Comparison of ENCODE assay signal across 12 cellular contexts in genomic region chr10:58993480-58994221, GRCh38.
DNase-seq lines count a peak whose midpoint lies in the region; ATAC-seq and TF ChIP-seq lines count a peak whose summit lies in the region.
"Had no signal": no experiment of that assay in that cellular context is flagged by ENCODE, and none has a peak within 500 bp of the region (broad histone marks: within the 10 kb centered on the region; RNA-seq: fewer than 3 reads in every experiment).

No MANE protein-coding gene starts in this region.

- H3K9me3 Mint-ChIP-seq in activated CD8-positive, alpha-beta memory T cell treated with anti-CD3 and anti-CD28 coated beads, Interleukin-2, amount 10 ng/mL, durations not matched to agents 7 days and 5 days (ENCODE audit: low read depth) = no peaks in the 10 kb centered on the region

- no peak overlapping the region for H3K27ac Mint-ChIP-seq in activated CD8-positive, alpha-beta memory T cell treated with anti-CD3 and anti-CD28 coated beads, Interleukin-2, amount 10 ng/mL, durations not matched to agents 7 days and 5 days
- no peak overlapping the region for H3K27ac Mint-ChIP-seq in T-helper 17 cell
- H3K27ac Mint-ChIP-seq: CD4-positive, CD25-positive, alpha-beta regulatory T cell had no signal

- no peaks in the 10 kb centered on the region for H3K4me1 Mint-ChIP-seq in activated CD8-positive, alpha-beta memory T cell treated with anti-CD3 and anti-CD28 coated beads, Interleukin-2, amount 10 ng/mL, durations not matched to agents 7 days and 5 days
- H3K4me1 Mint-ChIP-seq in T-helper 17 cell = no peaks in the 10 kb centered on the region
- H3K4me1 Mint-ChIP-seq: CD4-positive, CD25-positive, alpha-beta regulatory T cell had no signal

- in situ Hi-C loops in GM13977 (cut with MboI; ENCODE audit: low pct_unique_long_range_greater_than_20kb, low sequenced_read_pairs, unreplicated experiment) = no loop called here

- DNase-seq in GM13977 (ENCODE audit: low spot score) (peak; percentile 28), medulla oblongata (ENCODE audit: extremely low spot score) (peak; percentile 90), T1000 (lab: John Stamatoyannopoulos, UW) (no peak), T-helper 17 cell (no peak), cardiac septum (ENCODE audit: low spot score) (no peak)
- no peak for DNase-seq in activated CD8-positive, alpha-beta memory T cell treated with anti-CD3 and anti-CD28 coated beads, Interleukin-2, amount 10 ng/mL, durations not matched to agents 7 days and 5 days
- DNase-seq: activated gamma-delta T cell treated with Interleukin-2 at 50 U/mL for 16 hours; CD4-positive, CD25-positive, alpha-beta regulatory T cell; NCI-H1092 treated with DMSO at 0.1 percent for 48 hours had no signal

- ATAC-seq in GM21515 (IDR thresholded peaks at IDR 0.05; ENCODE audit: unreplicated experiment) (peak; percentile 85), HG03442 (IDR thresholded peaks at IDR 0.05; ENCODE audit: unreplicated experiment) (peak; percentile 64), T-helper 17 cell (no peak)
- no peak for ATAC-seq in activated CD8-positive, alpha-beta memory T cell treated with anti-CD3 and anti-CD28 coated beads, Interleukin-2, amount 10 ng/mL, durations not matched to agents 7 days and 5 days

- H3K27me3 Mint-ChIP-seq in activated CD8-positive, alpha-beta memory T cell treated with anti-CD3 and anti-CD28 coated beads, Interleukin-2, amount 10 ng/mL, durations not matched to agents 7 days and 5 days = no peaks in the 10 kb centered on the region
- H3K27me3 Mint-ChIP-seq in T-helper 17 cell = peaks cover 11% of the 10 kb centered on the region
- H3K27me3 Mint-ChIP-seq: CD4-positive, CD25-positive, alpha-beta regulatory T cell had no signal

- H3K36me3 Mint-ChIP-seq in activated CD8-positive, alpha-beta memory T cell treated with anti-CD3 and anti-CD28 coated beads, Interleukin-2, amount 10 ng/mL, durations not matched to agents 7 days and 5 days = no peaks in the 10 kb centered on the region
- no peaks in the 10 kb centered on the region for H3K36me3 Mint-ChIP-seq in T-helper 17 cell (ENCODE audit: low read depth)
- H3K36me3 Mint-ChIP-seq: CD4-positive, CD25-positive, alpha-beta regulatory T cell had no signal

- H3K4me3 Mint-ChIP-seq in activated CD8-positive, alpha-beta memory T cell treated with anti-CD3 and anti-CD28 coated beads, Interleukin-2, amount 10 ng/mL, durations not matched to agents 7 days and 5 days = no peak overlapping the region
- no peak overlapping the region for H3K4me3 Mint-ChIP-seq in T-helper 17 cell
- H3K4me3 Mint-ChIP-seq: CD4-positive, CD25-positive, alpha-beta regulatory T cell had no signal

- intact Hi-C loops in cardiac septum (cut with DNase I) = no loop called here

- CTCF ChIA-PET in activated CD8-positive, alpha-beta memory T cell treated with anti-CD3 and anti-CD28 coated beads, Interleukin-2, amount 10 ng/mL, durations not matched to agents 7 days and 5 days (lab: Charles Lee) = interaction anchor here (0.9 kb wide), 1 partner anchor 23 kb away, joined by 3 read pairs; no protein-coding TSS in a partner anchor

- TF ChIP-seq CTCF in GM13977 (IDR thresholded peaks at IDR 0.05; ENCODE audit: extremely low read depth, insufficient read depth, missing control alignments) = no peak

- H3K9me3 ChIP-seq in T-helper 17 cell (ENCODE audit: control insufficient read depth, low read length, poor library complexity, severe bottlenecking) = no peaks in the 10 kb centered on the region
- H3K9me3 ChIP-seq: thoracic aorta had no signal

Comparison
In these comparisons a context has a peak if more than half of its experiments do, and no peak if none do; other contexts are left out.
1. DNase-seq: peak in GM13977 (single experiment) and medulla oblongata (single experiment); none in activated CD8-positive, alpha-beta memory T cell treated with anti-CD3 and anti-CD28 coated beads, Interleukin-2, amount 10 ng/mL, durations not matched to agents 7 days and 5 days (single experiment), T1000 (single experiment), T-helper 17 cell (0 of 3) and cardiac septum (single experiment).
2. ATAC-seq: peak in GM21515 (single experiment) and HG03442 (single experiment); none in activated CD8-positive, alpha-beta memory T cell treated with anti-CD3 and anti-CD28 coated beads, Interleukin-2, amount 10 ng/mL, durations not matched to agents 7 days and 5 days (single experiment) and T-helper 17 cell (single experiment).